16 cellular contexts compared by ENCODE assay signal in genomic region chr2:47118581-47118980, GRCh38. TPM values are rescaled to one million over a fixed set of nuclear protein-coding genes. Genes with fewer than 3 reads are reported as not detected.
"Had no signal": no experiment of that assay in that cellular context is flagged by ENCODE, and none has a peak within 500 bp of the region (broad histone marks: within the 10 kb centered on the region; RNA-seq: fewer than 3 reads in every experiment).

No MANE protein-coding gene starts in this region.

- H3K4me2 ChIP-seq: neural progenitor cell had no signal

- H2AFZ ChIP-seq: neural progenitor cell, parathyroid adenoma had no signal

- H3K79me2 ChIP-seq: parathyroid adenoma had no signal

- H3K36me3 ChIP-seq: cardiac muscle cell, colonic mucosa, left lung, neural progenitor cell had no signal

- H3K4me1 ChIP-seq: left lung, parathyroid adenoma had no signal

- ATAC-seq: activated CD4-positive, alpha-beta T cell treated with anti-CD3 and anti-CD28 coated beads for 36 hours; activated CD8-positive, alpha-beta T cell treated with anti-CD3 and anti-CD28 coated beads for 36 hours; activated T-cell treated with anti-CD3 and anti-CD28 coated beads, Interleukin-2, amount 50 U/mL, for 72 hours; left lung had no signal

- H3K27me3 ChIP-seq: cardiac muscle cell, colonic mucosa, left lung, neural progenitor cell had no signal

- DNase-seq: activated CD4-positive, alpha-beta T cell treated with anti-CD3 and anti-CD28 coated beads for 36 hours; activated CD8-positive, alpha-beta memory T cell treated with anti-CD3 and anti-CD28 coated beads, Interleukin-2, amount 50 U/mL, for 4 hours; activated CD8-positive, alpha-beta T cell treated with anti-CD3 and anti-CD28 coated beads for 36 hours; activated gamma-delta T cell treated with Interleukin-2 at 50 U/mL for 16 hours; activated naive CD8-positive, alpha-beta T cell treated with anti-CD3 and anti-CD28 coated beads, Interleukin-2, amount 10 ng/mL, durations not matched to agents 7 days and 5 days; activated T-cell treated with anti-CD3 and anti-CD28 coated beads, Interleukin-2, amount 50 U/mL, for 72 hours; aorta; colonic mucosa; effector CD4-positive, alpha-beta T cell; left lung; T-helper 2 cell had no signal

- H3K27ac ChIP-seq: cardiac muscle cell, colonic mucosa, left lung, neural progenitor cell, parathyroid adenoma had no signal

- H3K9me3 ChIP-seq: colonic mucosa, left lung had no signal

- H3K4me3 ChIP-seq: cardiac muscle cell, colonic mucosa, left lung, neural progenitor cell had no signal

- H3K9ac ChIP-seq: neural progenitor cell, parathyroid adenoma had no signal

RNA-seq across cellular contexts. Expression of gene STPG4, which starts 36.5 kb away (rescaled TPM):
- total RNA-seq: activated CD8-positive, alpha-beta T cell treated with anti-CD3 and anti-CD28 coated beads for 36 hours; activated T-cell treated with anti-CD3 and anti-CD28 coated beads, Interleukin-2, amount 50 U/mL, for 72 hours; cardiac muscle cell; mesenteric fat pad; skeletal muscle tissue had no signal
- polyA plus RNA-seq: cardiac muscle cell had no signal
